15 cellular contexts compared by ENCODE assay signal in the genomic region with DNA sequence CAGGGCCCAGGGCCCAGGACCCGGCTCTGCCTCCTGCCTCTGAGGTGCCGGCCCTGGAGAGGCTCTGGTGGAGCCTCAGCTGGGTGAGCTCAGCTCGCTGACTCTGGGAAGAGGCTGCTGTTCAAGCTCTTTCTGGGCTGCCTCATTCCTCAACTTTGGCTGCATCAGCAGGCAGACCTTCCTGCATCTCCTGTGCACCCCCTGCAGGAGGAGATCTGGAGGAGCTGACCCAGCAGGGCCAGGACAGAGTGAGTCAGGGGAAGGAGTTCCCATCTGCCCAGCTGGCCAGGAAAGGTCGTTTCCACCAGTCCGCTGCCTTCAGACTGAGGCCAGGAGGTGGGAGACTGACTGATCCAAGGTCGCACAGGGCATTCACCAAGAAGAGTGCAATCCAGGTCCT. TPM values are rescaled to one million over a fixed set of nuclear protein-coding genes. Genes with fewer than 3 reads are reported as not detected.
DNase-seq lines count a peak whose midpoint lies in the region; ATAC-seq, FAIRE-seq and TF ChIP-seq lines count a peak whose summit lies in the region.
"Had no signal": no experiment of that assay in that cellular context is flagged by ENCODE, and none has a peak within 500 bp of the region (broad histone marks: within the 10 kb centered on the region; RNA-seq: fewer than 3 reads in every experiment).

No MANE protein-coding gene starts in this region.

- no peak for FAIRE-seq in RCC 7860 (lab: Jason Lieb, UNC)

- CTCF ChIA-PET in OCI-LY7 (lab: Charles Lee; ENCODE audit: unreplicated experiment): no interaction called here

- 63 to 72% (median 68%) methylated on average over 6 of the region's 6 CpGs for WGBS in psoas muscle, 3 donors

- H3K36me3 ChIP-seq in GM06990 (ENCODE audit: control insufficient read depth, insufficient read depth, low read length) (no peaks in the 10 kb centered on the region), psoas muscle (ENCODE audit: insufficient read depth in 1 of 2, low read depth in 1 of 2) (no peaks in the 10 kb centered on the region), OCI-LY7 (ENCODE audit: insufficient read depth, low read length) (no peaks in the 10 kb centered on the region)
- H3K36me3 ChIP-seq: neutrophil, Peyer's patch, suprapubic skin had no signal

- no peak for ATAC-seq in psoas muscle

- no peaks in the 10 kb centered on the region for H3K79me2 ChIP-seq in OCI-LY7 (ENCODE audit: insufficient read depth, low read depth, low read length)

- BruUV-seq in OCI-LY7 (replicated peaks; lab: Mats Ljungman, UMichigan): no TSS peak

- TF ChIP-seq CTCF in GM06990 (IDR thresholded peaks at IDR 0.05; ENCODE audit: insufficient read depth, low read length, poor library complexity, severe bottlenecking) (peak; percentile 3), psoas muscle (IDR thresholded peaks at IDR 0.05) (peak; percentile 4), OCI-LY7 (conservative IDR thresholded peaks at IDR 0.05; ENCODE audit: low read length) (no peak)

- intact Hi-C loops in psoas muscle (cut with DNase I) (no loop called here), OCI-LY7 (cut with micrococcal nuclease; ENCODE audit: unreplicated experiment) (loop anchor here (10.0 kb wide), 1 partner anchor 150 kb away; no protein-coding TSS in a partner anchor)

- H3K9me3 ChIP-seq in psoas muscle (no peaks in the 10 kb centered on the region), OCI-LY7 (ENCODE audit: low read length) (no peaks in the 10 kb centered on the region)
- H3K9me3 ChIP-seq: neutrophil, Peyer's patch, suprapubic skin had no signal

- POLR2A ChIA-PET in OCI-LY7 (lab: Charles Lee): no interaction called here

- no peak overlapping the region for H3K4me2 ChIP-seq in OCI-LY7 (ENCODE audit: low read length)

- no peaks in the 10 kb centered on the region for H4K20me1 ChIP-seq in OCI-LY7 (ENCODE audit: insufficient read depth, low read length)

- H3K27me3 ChIP-seq in GM06990 (replicated peaks; ENCODE audit: control insufficient read depth, insufficient read depth, low read length): peaks cover 1% of the 10 kb centered on the region; the same call in 1 of the 2 replicates
- peaks cover 0 to 62% (median 7%) of the 10 kb centered on the region in 3 donors for H3K27me3 ChIP-seq in psoas muscle (ENCODE audit: insufficient read depth in 3 of 3, low read length in 2 of 3)
- H3K27me3 ChIP-seq: Peyer's patch had no signal

- H2AFZ ChIP-seq in OCI-LY7 (ENCODE audit: low read length): no peak overlapping the region

- H3K4me1 ChIP-seq in psoas muscle (no peaks in the 10 kb centered on the region), OCI-LY7 (ENCODE audit: insufficient read depth, low read length, poor library complexity, severe bottlenecking) (no peaks in the 10 kb centered on the region)
- H3K4me1 ChIP-seq: Peyer's patch had no signal

- no peaks in the 10 kb centered on the region for H3K9me2 ChIP-seq in OCI-LY7 (ENCODE audit: insufficient read depth, low read length)

- H3K4me3 ChIP-seq in GM06990 (replicated peaks; ENCODE audit: low read depth, low read length) (no peak overlapping the region), psoas muscle (no peak overlapping the region), OCI-LY7 (ENCODE audit: low read depth, low read length, poor library complexity, severe bottlenecking) (no peak overlapping the region)
- H3K4me3 ChIP-seq: Peyer's patch, suprapubic skin had no signal

- H3K27ac ChIP-seq in psoas muscle (no peak overlapping the region), OCI-LY7 (ENCODE audit: low read depth, low read length, poor library complexity, severe bottlenecking) (no peak overlapping the region)
- H3K27ac ChIP-seq: neutrophil, Peyer's patch, suprapubic skin had no signal

- DNase-seq in GM06990 (ENCODE audit: extremely low read depth, insufficient read length) (no peak), LHCN-M2 (ENCODE audit: low read depth) (peak; percentile 8), dermis blood vessel endothelial cell (peak; percentile 23), psoas muscle (no peak), hepatic stellate cell (ENCODE audit: low spot score) (no peak), OCI-LY7 (ENCODE audit: low spot score) (no peak), RCC 7860 (ENCODE audit: low spot score) (no peak)
- DNase-seq: activated CD4-positive, alpha-beta memory T cell treated with anti-CD3 and anti-CD28 coated beads for 36 hours; activated gamma-delta T cell; NCI-H1048; Peyer's patch had no signal

RNA-seq across cellular contexts. Expression of a gene that starts 10.7 kb away (rescaled TPM):
- total RNA-seq in LHCN-M2 (2014; rRNA removed): not detected in 2 replicates
- not detected for polyA plus RNA-seq in LHCN-M2 (2012)
- total RNA-seq in dermis blood vessel endothelial cell: not detected in 2 replicates
- under 1 TPM in 1 of 4 donors, not detected in 3; 0.30 TPM for total RNA-seq in psoas muscle
- under 1 TPM in 1 of 3 donors, not detected in 2; 0.09 TPM for polyA plus RNA-seq in psoas muscle
- not detected in 2 replicates for total RNA-seq in OCI-LY7 (2014; rRNA removed; shearing (Covaris generic))
- not detected in 2 replicates for total RNA-seq in OCI-LY7 (2022)
- total RNA-seq: activated CD4-positive, alpha-beta memory T cell treated with anti-CD3 and anti-CD28 coated beads for 36 hours; lung microvascular endothelial cell; T-helper 2 cell treated with Interferon-gamma antibody and Interleukin-4, amounts not matched to agents 100 ng/mL and 5 ng/mL, for 36 hours had no signal

RNA-seq across cellular contexts. Expression of a gene that starts 49.8 kb away (rescaled TPM):
- total RNA-seq in LHCN-M2 (2014; rRNA removed) (not detected in 2 replicates), dermis blood vessel endothelial cell (not detected in 2 replicates), psoas muscle (not detected), OCI-LY7 (2022) (not detected in 2 replicates)
- polyA plus RNA-seq in LHCN-M2 (2012): not detected
- polyA plus RNA-seq in psoas muscle: not detected
- not detected in 2 replicates for total RNA-seq in OCI-LY7 (2014; rRNA removed; shearing (Covaris generic))
- total RNA-seq: activated CD4-positive, alpha-beta memory T cell treated with anti-CD3 and anti-CD28 coated beads for 36 hours; lung microvascular endothelial cell; Peyer's patch; suprapubic skin; T-helper 2 cell treated with Interferon-gamma antibody and Interleukin-4, amounts not matched to agents 100 ng/mL and 5 ng/mL, for 36 hours had no signal

Comparison
In these comparisons a context has a peak if more than half of its experiments do, and no peak if none do; other contexts are left out.
1. DNase-seq: peak in LHCN-M2 (single experiment) and dermis blood vessel endothelial cell (single experiment); none in GM06990 (single experiment), psoas muscle (0 of 2), hepatic stellate cell (single experiment), OCI-LY7 (single experiment) and RCC 7860 (single experiment).